Comparison of ENCODE assay signal across 8 cellular contexts in genomic region chr14:77040059-77040308, GRCh38. TPM values are rescaled to one million over a fixed set of nuclear protein-coding genes. Genes with fewer than 3 reads are reported as not detected.
DNase-seq lines count a peak whose midpoint lies in the region; ATAC-seq, FAIRE-seq and TF ChIP-seq lines count a peak whose summit lies in the region.

No MANE protein-coding gene starts in this region.

- POLR2A ChIA-PET in activated CD4-positive, alpha-beta memory T cell treated with anti-CD3 and anti-CD28 coated beads for 36 hours (lab: Charles Lee) = interaction anchor here (1.0 to 2.9 kb wide), 6 partner anchors 11 to 84 kb away, joined by 3 to 23 read pairs (median 8); no protein-coding TSS in a partner anchor

- ATAC-seq in GM18508 (IDR thresholded peaks at IDR 0.05; ENCODE audit: insufficient read depth, unreplicated experiment) (peak; percentile 27), HG02852 (IDR thresholded peaks at IDR 0.05; ENCODE audit: unreplicated experiment) (peak; percentile 38), HG02571 (IDR thresholded peaks at IDR 0.05; ENCODE audit: unreplicated experiment) (no peak)

- H3K4me3 ChIP-seq in iPS-18a (ENCODE audit: low read length) = peak overlapping the region; percentile 57
- H3K4me3 ChIP-seq in testis = peak overlapping the region; percentile 37 to 48

- peak overlapping the region; percentile 99 for H3K27ac Mint-ChIP-seq in activated CD4-positive, alpha-beta memory T cell treated with anti-CD3 and anti-CD28 coated beads for 36 hours

- H3K27me3 ChIP-seq in iPS-18a (ENCODE audit: control insufficient read depth, insufficient read depth, low read length) = peaks cover 11% of the 10 kb centered on the region
- no peaks in the 10 kb centered on the region for H3K27me3 ChIP-seq in testis

- peaks cover 87% of the 10 kb centered on the region for H3K4me1 Mint-ChIP-seq in activated CD4-positive, alpha-beta memory T cell treated with anti-CD3 and anti-CD28 coated beads for 36 hours (ENCODE audit: low read depth)

- peak overlapping the region; percentile 24 for H3K9ac ChIP-seq in iPS-18a (ENCODE audit: low read length)

- H3K4me1 ChIP-seq in iPS-18a (ENCODE audit: control insufficient read depth, low read depth, low read length) = peaks cover 70% of the 10 kb centered on the region
- H3K4me1 ChIP-seq in testis = peaks cover 80% of the 10 kb centered on the region

- WGBS in testis, 2 donors = 0% methylated on average over 10 of the region's 10 CpGs

- H3K27me3 Mint-ChIP-seq in activated CD4-positive, alpha-beta memory T cell treated with anti-CD3 and anti-CD28 coated beads for 36 hours = no peaks in the 10 kb centered on the region

- H3K36me3 Mint-ChIP-seq in activated CD4-positive, alpha-beta memory T cell treated with anti-CD3 and anti-CD28 coated beads for 36 hours = no peaks in the 10 kb centered on the region

- no peak for TF ChIP-seq POLR2A in testis (IDR thresholded peaks at IDR 0.05)
- no peak for TF ChIP-seq POLR2A in GM12892 (IDR thresholded peaks at IDR 0.05; ENCODE audit: low read depth, low read length)

- H3K36me3 ChIP-seq in iPS-18a (ENCODE audit: control insufficient read depth, low read depth, low read length) (no peaks in the 10 kb centered on the region), testis (ENCODE audit: low read depth, missing control alignments) (no peaks in the 10 kb centered on the region)

- peak overlapping the region; percentile 77 for H3K4me3 Mint-ChIP-seq in activated CD4-positive, alpha-beta memory T cell treated with anti-CD3 and anti-CD28 coated beads for 36 hours

- CTCF ChIA-PET in activated CD4-positive, alpha-beta memory T cell treated with anti-CD3 and anti-CD28 coated beads for 36 hours (lab: Charles Lee) = interaction anchor here (1.0 to 6.8 kb wide), 11 partner anchors 10 to 127 kb away, joined by 3 to 54 read pairs (median 7); partner anchors contain the start of gene CIPC

- H3K27ac ChIP-seq in iPS-18a (ENCODE audit: low read length) (no peak overlapping the region), testis (peak overlapping the region; percentile 87 to 92)

- DNase-seq in activated CD4-positive, alpha-beta memory T cell treated with anti-CD3 and anti-CD28 coated beads for 36 hours = no peak
- DNase-seq in testis (no peak), foreskin melanocyte (no peak), GM12892 (ENCODE audit: insufficient read length) (no peak)

- intact Hi-C loops in activated CD4-positive, alpha-beta memory T cell treated with anti-CD3 and anti-CD28 coated beads for 36 hours (cut with micrococcal nuclease) = loop anchor here (1.0 to 5.0 kb wide), 8 partner anchors 8 to 417 kb away; partner anchors contain the start of genes AHSA1, CIPC, IRF2BPL and VIPAS39
- intact Hi-C loops in testis (cut with DNase I; ENCODE audit: low total_unique reads) = loop anchor here (5.0 kb wide), 1 partner anchor 123 kb away; no protein-coding TSS in a partner anchor

- FAIRE-seq in GM12892 (lab: Jason Lieb, UNC) = no peak

- no peaks in the 10 kb centered on the region for H3K9me3 ChIP-seq in iPS-18a (ENCODE audit: control insufficient read depth, low read depth, low read length)
- no peaks in the 10 kb centered on the region for H3K9me3 ChIP-seq in testis

- TF ChIP-seq CTCF in testis (IDR thresholded peaks at IDR 0.05) = no peak

- H3K9me3 Mint-ChIP-seq in activated CD4-positive, alpha-beta memory T cell treated with anti-CD3 and anti-CD28 coated beads for 36 hours = no peaks in the 10 kb centered on the region

RNA-seq across cellular contexts. Expression of gene IRF2BPL, which starts 11.5 kb away (rescaled TPM):
- total RNA-seq in activated CD4-positive, alpha-beta memory T cell treated with anti-CD3 and anti-CD28 coated beads for 36 hours = 10 to 100 TPM; 38.5 to 41.1 TPM
- 100 to 1,000 TPM in 1 of 2 donors, 10 to 100 TPM in 1; 94.6 to 120 TPM for total RNA-seq in testis
- 30.9 TPM for polyA plus RNA-seq in testis (ENCODE audit: insufficient read depth, low read depth, low replicate concordance)
- 3.9 TPM for polyA plus RNA-seq in GM12892 (2012; ENCODE audit: missing spikeins)

RNA-seq across cellular contexts. Expression of gene CIPC, which starts 58.1 kb away (rescaled TPM):
- total RNA-seq in activated CD4-positive, alpha-beta memory T cell treated with anti-CD3 and anti-CD28 coated beads for 36 hours = 1 to 10 TPM; 7.3 to 7.5 TPM
- 10 to 100 TPM; 44.5 to 48.3 TPM for total RNA-seq in testis
- 23.4 TPM for polyA plus RNA-seq in testis (ENCODE audit: insufficient read depth, low read depth, low replicate concordance)
- 11.6 TPM for polyA plus RNA-seq in GM12892 (2012; ENCODE audit: missing spikeins)

Comparison
In these comparisons a context has a peak if more than half of its experiments do, and no peak if none do; other contexts are left out.
1. RNA of gene CIPC, which starts 58.1 kb away (total RNA-seq): 44.5 to 48.3 TPM in testis; 7.3 to 7.5 TPM in activated CD4-positive, alpha-beta memory T cell treated with anti-CD3 and anti-CD28 coated beads for 36 hours; every median in the first group is over 4 times any median in the second.